8 cellular contexts compared by ENCODE assay signal in genomic region chr6:49606696-49607390, GRCh38. TPM values are rescaled to one million over a fixed set of nuclear protein-coding genes. Genes with fewer than 3 reads are reported as not detected.
DNase-seq lines count a peak whose midpoint lies in the region; FAIRE-seq and TF ChIP-seq lines count a peak whose summit lies in the region.

No MANE protein-coding gene starts in this region.

- TF ChIP-seq POLR2A in H54 (IDR thresholded peaks at IDR 0.05; ENCODE audit: low read depth, low read length) (no peak), thyroid gland (IDR thresholded peaks at IDR 0.05) (no peak)

- no peak overlapping the region for H3K27ac ChIP-seq in thyroid gland

- H3K4me1 ChIP-seq in NT2/D1 (ENCODE audit: insufficient read depth, insufficient read length) (no peaks in the 10 kb centered on the region), thyroid gland (no peaks in the 10 kb centered on the region)

- H3K4me3 ChIP-seq in Jurkat, Clone E6-1 (ENCODE audit: low read length) = no peak overlapping the region
- H3K4me3 ChIP-seq in NT2/D1 (ENCODE audit: insufficient read length, low read depth) = no peak overlapping the region
- H3K4me3 ChIP-seq in kidney epithelial cell (ENCODE audit: low read depth, low read length) = no peak overlapping the region
- no peak overlapping the region for H3K4me3 ChIP-seq in thyroid gland (replicated peaks in 1 of 3)

- H3K9me3 ChIP-seq in NT2/D1 (ENCODE audit: insufficient read depth, low read length) (no peaks in the 10 kb centered on the region), thyroid gland (no peaks in the 10 kb centered on the region)

- 51 to 52% methylated on average over 5 of the region's 5 CpGs for WGBS in thyroid gland, 2 donors

- FAIRE-seq in H54 (lab: Jason Lieb, UNC) = peak; percentile 99

- DNase-seq in A172 (ENCODE audit: low spot score) = peak; percentile 84
- peak; percentile 21 for DNase-seq in GM04503 (ENCODE audit: low read depth)
- DNase-seq in H54 (ENCODE audit: insufficient read length, low spot score) = peak; percentile 50
- DNase-seq in Jurkat, Clone E6-1 (ENCODE audit: low read depth, low spot score) = peak; percentile 80
- DNase-seq in NT2/D1 (ENCODE audit: low read depth, low spot score) = peak; percentile 43
- peak; percentile 26 to 91 for DNase-seq in T47D (ENCODE audit: low read depth in 1 of 2, low spot score in 1 of 2)
- DNase-seq in kidney epithelial cell (ENCODE audit: low read depth) = peak; percentile 47
- DNase-seq in thyroid gland = peak; percentile 6 to 25

- in situ Hi-C loops in T47D (cut with HindIII; ENCODE audit: low pct_unique_long_range_greater_than_20kb, low sequenced_read_pairs) = no loop called here

- H3K27me3 ChIP-seq in NT2/D1 (ENCODE audit: insufficient read depth, insufficient read length) (no peaks in the 10 kb centered on the region), kidney epithelial cell (ENCODE audit: control insufficient read depth, insufficient read depth, low read length) (no peaks in the 10 kb centered on the region), thyroid gland (no peaks in the 10 kb centered on the region)

- no peak overlapping the region for H3K9ac ChIP-seq in NT2/D1 (ENCODE audit: insufficient read length, low read depth)

- TF ChIP-seq CTCF in kidney epithelial cell (IDR thresholded peaks at IDR 0.05; ENCODE audit: insufficient read depth, low read length, poor library complexity, severe bottlenecking) (peak; percentile 79), thyroid gland (IDR thresholded peaks at IDR 0.05) (peak in 5 of 6 experiments; percentile 54 to 89 (median 69))

- intact Hi-C loops in thyroid gland (cut with DNase I) = no loop called here

- no peaks in the 10 kb centered on the region for H3K36me3 ChIP-seq in NT2/D1 (ENCODE audit: insufficient read depth, insufficient read length, low read length)
- no peaks in the 10 kb centered on the region for H3K36me3 ChIP-seq in kidney epithelial cell (ENCODE audit: control insufficient read depth, insufficient read depth, low read length)
- no peaks in the 10 kb centered on the region for H3K36me3 ChIP-seq in thyroid gland

RNA-seq across cellular contexts. Expression of gene RHAG, which starts 29.8 kb away (rescaled TPM):
- total RNA-seq in A172 (2014; rRNA removed; shearing (Covaris generic)) = not detected in 2 replicates
- not detected for polyA plus RNA-seq in Jurkat, Clone E6-1 (2012; ENCODE audit: insufficient read depth, insufficient read length)
- total RNA-seq in kidney epithelial cell (not detected in 2 replicates), thyroid gland (not detected)

RNA-seq across cellular contexts. Expression of gene C6orf141, which starts 56.4 kb away (rescaled TPM):
- 21.5 and 33.9 TPM in 2 replicates for total RNA-seq in A172 (2014; rRNA removed; shearing (Covaris generic))
- not detected for polyA plus RNA-seq in Jurkat, Clone E6-1 (2012; ENCODE audit: insufficient read depth, insufficient read length)
- total RNA-seq in kidney epithelial cell = 3.7 and 6.5 TPM in 2 replicates
- total RNA-seq in thyroid gland = 10 to 100 TPM in 2 of 4 donors, 1 to 10 TPM in 2; 7.4 to 19.8 (median 11.3) TPM

Comparison
In these comparisons a context has a peak if more than half of its experiments do, and no peak if none do; other contexts are left out.
1. DNase-seq: peak in every context shown above with its lines; median percentile 84 in A172; 80 in Jurkat, Clone E6-1; 58 in T47D; 50 in H54; 47 in kidney epithelial cell; 43 in NT2/D1; 21 in GM04503; 16 in thyroid gland.